In genomic region chr16:4624015-4624826, GRCh38 we compare ENCODE assay signal across 8 cellular contexts. TPM values are rescaled to one million over a fixed set of nuclear protein-coding genes. Genes with fewer than 3 reads are reported as not detected.
DNase-seq lines count a peak whose midpoint lies in the region; ATAC-seq, FAIRE-seq and TF ChIP-seq lines count a peak whose summit lies in the region.

Gene MGRN1, plus strand, starts transcription at chr16:4624826. Its CDS starts 135 bp downstream, at chr16:4624961.

- no peaks in the 10 kb centered on the region for H3K9me3 ChIP-seq in kidney (ENCODE audit: control insufficient read depth in 1 of 2, low read length in 2 of 2)

- H3K4me3 ChIP-seq in kidney (ENCODE audit: low read length in 2 of 2): peak within 1 kb of the TSS; percentile 79 to 86

- peak; percentile 66 for ATAC-seq in GM19035 (IDR thresholded peaks at IDR 0.05; ENCODE audit: unreplicated experiment)
- ATAC-seq in HG03378 (IDR thresholded peaks at IDR 0.05; ENCODE audit: unreplicated experiment): peak; percentile 59

- intact Hi-C loops in kidney (cut with DNase I): no loop called here

- DNase-seq in AML-193 (lab: John Stamatoyannopoulos, UW): peak; percentile 88 to 94
- DNase-seq in NCI-H446 treated with DMSO at 0.1 percent for 48 hours (lab: John Stamatoyannopoulos, UW): peak; percentile 92
- peak; percentile 87 for DNase-seq in activated CD4-positive, alpha-beta T cell treated with anti-CD3 and anti-CD28 coated beads for 1 hour
- DNase-seq in cerebellar nuclear complex (lab: John Stamatoyannopoulos, UW): peak; percentile 76 to 82
- DNase-seq in kidney: peak; percentile 98
- peak; percentile 79 to 80 for DNase-seq in stimulated activated CD4-positive, alpha-beta T cell treated with anti-CD3 and anti-CD28 coated beads, Interleukin-15, amount 100 ng/mL, for 1 hour (ENCODE audit: low read depth in 1 of 2, low spot score in 1 of 2)

- peak; percentile 80 for TF ChIP-seq CTCF in kidney (IDR thresholded peaks at IDR 0.05; ENCODE audit: borderline replicate concordance, extremely low read depth, insufficient read depth)

- H3K36me3 ChIP-seq in kidney (ENCODE audit: control insufficient read depth in 1 of 2, insufficient read depth in 2 of 2, low read length in 2 of 2): peaks cover 0 to 3% of the 10 kb centered on the region in 2 donors

- H3K9ac ChIP-seq in kidney (ENCODE audit: low read length in 2 of 2): peak within 1 kb of the TSS; percentile 78 to 90

- peak within 1 kb of the TSS; percentile 93 to 95 for H3K27ac ChIP-seq in kidney (ENCODE audit: low read depth in 2 of 2, low read length in 2 of 2)

- H3K4me1 ChIP-seq in kidney (ENCODE audit: control insufficient read depth in 1 of 2, insufficient read depth in 1 of 2, low read depth in 1 of 2, low read length in 2 of 2): peaks cover 19 to 25% of the 10 kb centered on the region in 2 donors

- FAIRE-seq in kidney (lab: Jason Lieb, UNC): no peak

RNA-seq across cellular contexts. Expression of gene MGRN1, which starts in this region (rescaled TPM):
- total RNA-seq in kidney: 90.8 TPM
- 19.7 TPM for polyA plus RNA-seq in kidney (ENCODE audit: insufficient read depth, low read depth, low replicate concordance)

Comparison
In these comparisons a context has a peak if more than half of its experiments do, and no peak if none do; other contexts are left out.
1. Peak in every context shown above with its lines: DNase-seq, ATAC-seq, H3K4me3 ChIP-seq and H3K27ac ChIP-seq.